ENCODE assay signal across 17 cellular contexts in the genomic region with DNA sequence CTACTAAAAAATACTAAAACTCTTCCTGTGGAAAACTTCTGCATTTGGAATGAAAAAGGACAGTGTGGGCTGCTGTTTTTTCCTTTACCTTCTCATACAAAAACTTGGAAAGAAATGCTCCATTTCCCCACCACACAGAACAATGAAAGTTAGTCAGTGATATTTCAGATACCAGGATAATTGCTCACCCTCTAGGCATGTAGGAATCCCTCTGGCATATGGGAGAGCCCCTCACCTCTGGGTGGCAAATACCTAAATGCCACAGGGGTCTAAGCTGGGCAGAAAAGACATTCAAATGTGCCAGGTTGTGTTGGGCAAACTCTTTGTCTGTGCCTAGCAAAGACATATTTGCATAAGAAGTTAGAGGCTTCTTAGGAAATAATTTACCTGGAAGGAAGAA.
DNase-seq lines count a peak whose midpoint lies in the region; ATAC-seq lines count a peak whose summit lies in the region.
"Had no signal": no experiment of that assay in that cellular context is flagged by ENCODE, and none has a peak within 500 bp of the region (broad histone marks: within the 10 kb centered on the region; RNA-seq: fewer than 3 reads in every experiment).

No MANE protein-coding gene starts in this region.

- H3K9me3 ChIP-seq in trophoblast cell (ENCODE audit: insufficient read depth, low read depth, low read length) = no peaks in the 10 kb centered on the region
- H3K9me3 ChIP-seq: BLaER1 treated with 17β-estradiol and CSF1 and Interleukin-3, amounts not matched to agents 10 nM and 100 nM had no signal

- H4K12ac ChIP-seq in trophoblast cell (ENCODE audit: low read depth, low read length) = no peak overlapping the region

- H3K4me3 ChIP-seq in trophoblast cell (ENCODE audit: low read depth, low read length) = no peak overlapping the region
- H3K4me3 ChIP-seq: BLaER1 treated with 17β-estradiol and CSF1 and Interleukin-3, amounts not matched to agents 10 nM and 100 nM had no signal

- H3K27ac ChIP-seq in trophoblast cell (ENCODE audit: low read depth, low read length) = no peak overlapping the region
- H3K27ac ChIP-seq: BLaER1 treated with 17β-estradiol and CSF1 and Interleukin-3, amounts not matched to agents 10 nM and 100 nM had no signal

- peaks cover 0 to 3% of the 10 kb centered on the region in 2 experiments for H3K4me1 ChIP-seq in trophoblast cell (ENCODE audit: control insufficient read depth in 1 of 2, insufficient read depth in 2 of 2, low read length in 2 of 2)
- H3K4me1 ChIP-seq: BLaER1 treated with 17β-estradiol and CSF1 and Interleukin-3, amounts not matched to agents 10 nM and 100 nM had no signal

- H3K79me1 ChIP-seq in trophoblast cell (ENCODE audit: low read length) = no peaks in the 10 kb centered on the region

- no peaks in the 10 kb centered on the region for H3K36me3 ChIP-seq in trophoblast cell (ENCODE audit: control insufficient read depth in 1 of 2, insufficient read depth in 2 of 2, low read length in 2 of 2)
- H3K36me3 ChIP-seq: BLaER1 treated with 17β-estradiol and CSF1 and Interleukin-3, amounts not matched to agents 10 nM and 100 nM had no signal

- no peak overlapping the region for H3K9ac ChIP-seq in trophoblast cell (ENCODE audit: low read length)
- H3K9ac ChIP-seq: BLaER1 treated with 17β-estradiol and CSF1 and Interleukin-3, amounts not matched to agents 10 nM and 100 nM had no signal

- no peak overlapping the region for H4K8ac ChIP-seq in trophoblast cell (ENCODE audit: low read depth, low read length)

- no peak overlapping the region for H3K23ac ChIP-seq in trophoblast cell (ENCODE audit: low read length)

- H4K91ac ChIP-seq in trophoblast cell (ENCODE audit: low read depth, low read length) = no peak overlapping the region

- no peaks in the 10 kb centered on the region for H3K27me3 ChIP-seq in trophoblast cell (ENCODE audit: insufficient read depth, low read length)
- H3K27me3 ChIP-seq: BLaER1 treated with 17β-estradiol and CSF1 and Interleukin-3, amounts not matched to agents 10 nM and 100 nM had no signal

- H3K18ac ChIP-seq in trophoblast cell (ENCODE audit: low read length) = no peak overlapping the region

- peak overlapping the region; percentile 30 for H3K4me2 ChIP-seq in trophoblast cell (ENCODE audit: low read length)
- H3K4me2 ChIP-seq: BLaER1 treated with 17β-estradiol and CSF1 and Interleukin-3, amounts not matched to agents 10 nM and 100 nM had no signal

- no peak overlapping the region for H3K4ac ChIP-seq in trophoblast cell (ENCODE audit: low read depth, low read length)

- no peak overlapping the region for H2BK12ac ChIP-seq in trophoblast cell (ENCODE audit: low read length)

- H2AK5ac ChIP-seq in trophoblast cell (ENCODE audit: low read length) = no peak overlapping the region

- H2BK5ac ChIP-seq in trophoblast cell (ENCODE audit: low read depth, low read length, poor library complexity) = no peak overlapping the region

- H3K14ac ChIP-seq in trophoblast cell (ENCODE audit: low read length) = no peak overlapping the region

- no peak overlapping the region for H2AFZ ChIP-seq in trophoblast cell (ENCODE audit: insufficient read depth, low read length, poor library complexity)

- H2BK120ac ChIP-seq in trophoblast cell (ENCODE audit: insufficient read depth, low read length, poor library complexity) = no peak overlapping the region

- no peak for ATAC-seq in GM21423 (IDR thresholded peaks at IDR 0.05; ENCODE audit: unreplicated experiment)
- ATAC-seq in GM21360 (IDR thresholded peaks at IDR 0.05; ENCODE audit: unreplicated experiment) = no peak
- ATAC-seq: activated T-cell treated with anti-CD3 and anti-CD28 coated beads, Interleukin-2, amount 50 U/mL, for 72 hours had no signal

- no peaks in the 10 kb centered on the region for H3K79me2 ChIP-seq in trophoblast cell (ENCODE audit: control insufficient read depth, insufficient read depth, low read length, poor library complexity)

- peak; percentile 65 for DNase-seq in EL
- peak; percentile 88 for DNase-seq in NCI-H226
- peak; percentile 67 to 87 for DNase-seq in dermis microvascular lymphatic vessel endothelial cell (ENCODE audit: low read depth in 2 of 2)
- peak; percentile 5 to 63 for DNase-seq in trophoblast cell
- DNase-seq in NCI-H2196 (lab: John Stamatoyannopoulos, UW; ENCODE audit: unreplicated experiment) = no peak
- no peak for DNase-seq in SW480 (ENCODE audit: low spot score)
- DNase-seq: activated T-cell treated with anti-CD3 and anti-CD28 coated beads, Interleukin-2, amount 50 U/mL, for 72 hours; amniotic stem cell; effector CD8-positive, alpha-beta T cell; naive B cell; NCI-H1048; NCI-H446 treated with DMSO at 0.1 percent for 48 hours; stimulated activated CD4-positive, alpha-beta T cell treated with anti-CD3 and anti-CD28 coated beads, Interleukin-4, amount 100 ng/mL, for 1 hour; T-helper 2 cell had no signal

Comparison
In these comparisons a context has a peak if more than half of its experiments do, and no peak if none do; other contexts are left out.
1. DNase-seq: peak in EL (single experiment), NCI-H226 (single experiment), dermis microvascular lymphatic vessel endothelial cell (2 of 2) and trophoblast cell (2 of 2); none in NCI-H2196 (single experiment) and SW480 (single experiment).